Comparison of ENCODE assay signal across 19 cellular contexts in genomic region chr9:126068534-126069230, GRCh38.
"Had no signal": no experiment of that assay in that cellular context is flagged by ENCODE, and none has a peak within 500 bp of the region (broad histone marks: within the 10 kb centered on the region; RNA-seq: fewer than 3 reads in every experiment).

No MANE protein-coding gene starts in this region.

- H3K36me3 ChIP-seq: SJSA1 had no signal

- H3K27ac ChIP-seq: SJSA1, SK-N-MC had no signal

- H3K9me3 ChIP-seq: SJSA1 had no signal

- H3K4me3 ChIP-seq: SJSA1, SK-N-MC had no signal

- DNase-seq: KBM-7, NCI-H1092, NCI-H1105 treated with DMSO at 0.1 percent for 48 hours, NCI-H1417 treated with DMSO at 0.1 percent for 48 hours, NCI-H146, NCI-H1694 treated with DMSO at 0.1 percent for 48 hours, NCI-H1930, NCI-H2081 treated with DMSO at 0.1 percent for 48 hours, NCI-H2171, NCI-H345, NCI-H446 treated with DMSO at 0.1 percent for 48 hours, NCI-H510A treated with DMSO at 0.1 percent for 48 hours, NCI-H526, NCI-H82, Right ventricle myocardium superior, SIG-M5 had no signal

- FAIRE-seq: RCC 7860 had no signal

- H3K4me1 ChIP-seq: SJSA1 had no signal
